ENCODE assay signal across 8 cellular contexts in the genomic region with DNA sequence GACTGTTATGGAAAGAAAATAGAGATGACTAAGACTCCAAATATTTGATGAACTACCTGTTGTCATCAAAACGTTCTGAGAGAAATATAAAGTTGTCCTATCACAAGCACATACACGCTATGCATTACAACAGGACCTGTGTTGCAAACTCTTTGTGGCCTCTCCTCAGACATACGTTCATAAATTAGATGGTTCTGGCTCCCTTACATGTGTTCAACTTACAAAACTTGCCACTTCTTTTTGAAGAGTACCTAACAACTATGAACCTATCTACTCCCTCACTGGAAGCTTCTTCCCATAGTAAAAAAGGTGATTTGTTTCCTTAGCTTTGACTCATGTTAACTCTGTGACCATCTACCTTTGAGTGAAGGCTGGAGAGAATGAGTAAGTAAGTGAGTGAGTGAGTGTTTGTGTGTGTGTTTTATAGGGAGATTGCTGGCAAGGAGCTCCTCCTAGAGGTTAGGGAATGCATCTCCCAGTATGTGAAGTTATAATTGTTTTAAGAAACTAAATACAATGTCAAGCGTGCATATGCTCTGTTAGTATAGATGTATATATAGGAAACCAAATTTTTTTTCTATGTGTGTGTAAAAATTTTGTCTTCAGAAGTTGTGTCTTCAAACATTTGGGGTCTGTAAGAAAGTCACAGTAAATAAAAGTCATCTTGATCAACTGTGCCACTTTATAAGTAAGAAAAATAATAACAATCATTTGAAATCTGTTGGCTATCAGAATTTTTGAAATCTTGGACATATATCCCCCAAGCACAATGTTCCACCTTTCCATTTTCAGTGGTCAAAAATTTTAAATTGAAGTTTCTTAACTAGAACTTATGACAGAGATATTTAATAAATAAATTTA.
DNase-seq lines count a peak whose midpoint lies in the region; ATAC-seq and TF ChIP-seq lines count a peak whose summit lies in the region.

No MANE protein-coding gene starts in this region.

- H3K18ac ChIP-seq in mesenchymal stem cell (ENCODE audit: low read depth in 1 of 2, low read length in 2 of 2) = no peak overlapping the region

- no peak overlapping the region for H2AK5ac ChIP-seq in mesenchymal stem cell (ENCODE audit: low read length, severe bottlenecking)

- no peak overlapping the region for H3K4me2 ChIP-seq in OCI-LY1 (ENCODE audit: low read length)
- no peak overlapping the region for H3K4me2 ChIP-seq in mesenchymal stem cell (ENCODE audit: low read length, poor library complexity, severe bottlenecking)

- no peaks in the 10 kb centered on the region for H3K9me2 ChIP-seq in OCI-LY1 (ENCODE audit: low read depth, low read length)

- WGBS in mesenchymal stem cell = 70% methylated on average over 3 of the region's 4 CpGs

- H3K4ac ChIP-seq in mesenchymal stem cell (ENCODE audit: low read depth in 1 of 2, low read length in 2 of 2) = no peak overlapping the region

- intact Hi-C loops in A673 (cut with micrococcal nuclease; ENCODE audit: unreplicated experiment) = loop anchor here (2.0 to 10.0 kb wide), 5 partner anchors 479 to 1547 kb away; a partner anchor contains a TSS

- CTCF ChIA-PET in A673 (lab: Charles Lee) = interaction anchor here (0.6 to 0.7 kb wide), 2 partner anchors 635 to 1552 kb away, joined by 3 read pairs; no protein-coding TSS in a partner anchor

- no peak overlapping the region for H4K8ac ChIP-seq in mesenchymal stem cell (ENCODE audit: low read length)

- H3K23ac ChIP-seq in mesenchymal stem cell (ENCODE audit: low read length in 2 of 2) = no peak overlapping the region

- DNase-seq in A673 (ENCODE audit: low spot score) (peak; percentile 84), GM12864 (ENCODE audit: low read depth) (no peak), dermis microvascular lymphatic vessel endothelial cell (ENCODE audit: low read depth in 2 of 2) (peak; percentile 57 to 87), mesenchymal stem cell (peak; percentile 79), COLO668 (lab: John Stamatoyannopoulos, UW; ENCODE audit: unreplicated experiment) (no peak)

- no peak overlapping the region for H2BK15ac ChIP-seq in mesenchymal stem cell (ENCODE audit: low read depth, poor library complexity, severe bottlenecking)

- POLR2A ChIA-PET in A673 (lab: Charles Lee; ENCODE audit: low non-redundant PET) = no interaction called here

- peak overlapping the region in 1 of 2 experiments; percentile 42 for H2BK12ac ChIP-seq in mesenchymal stem cell (ENCODE audit: low read length in 2 of 2)

- no peaks in the 10 kb centered on the region for H4K20me1 ChIP-seq in OCI-LY1 (ENCODE audit: insufficient read depth, low read length)

- H3K4me1 ChIP-seq in A673 (ENCODE audit: insufficient read depth, low read length, poor library complexity, severe bottlenecking) = peaks cover 10% of the 10 kb centered on the region
- H3K4me1 ChIP-seq in OCI-LY1 (ENCODE audit: insufficient read depth, low read length, severe bottlenecking) = peaks cover 3% of the 10 kb centered on the region
- no peaks in the 10 kb centered on the region for H3K4me1 ChIP-seq in mesenchymal stem cell (ENCODE audit: control insufficient read depth, insufficient read depth, low read depth, low read length)

- BruUV-seq in A673 (replicated peaks; lab: Mats Ljungman, UMichigan) = no TSS peak

- ATAC-seq in HG03378 (IDR thresholded peaks at IDR 0.05; ENCODE audit: unreplicated experiment) = peak; percentile 73
- no peak for ATAC-seq in HG03097 (IDR thresholded peaks at IDR 0.05; ENCODE audit: low FRiP score, unreplicated experiment)

- no peak overlapping the region for H2BK120ac ChIP-seq in mesenchymal stem cell (ENCODE audit: low read depth, low read length)

- H3K4me3 ChIP-seq in A673 (ENCODE audit: low read depth, low read length, poor library complexity, severe bottlenecking) (no peak overlapping the region), GM12864 (ENCODE audit: low read depth, low read length) (no peak overlapping the region), OCI-LY1 (ENCODE audit: low read depth, low read length, poor library complexity, severe bottlenecking) (no peak overlapping the region), mesenchymal stem cell (ENCODE audit: insufficient read depth in 1 of 2, low read depth in 1 of 2, low read length in 2 of 2) (no peak overlapping the region)

- H2AFZ ChIP-seq in OCI-LY1 (ENCODE audit: low read length) = no peak overlapping the region
- H2AFZ ChIP-seq in mesenchymal stem cell (ENCODE audit: low read depth, low read length) = no peak overlapping the region

- H4K91ac ChIP-seq in mesenchymal stem cell (ENCODE audit: low read length) = no peak overlapping the region

- H3K9ac ChIP-seq in OCI-LY1 (ENCODE audit: low read length) = no peak overlapping the region
- peak overlapping the region; percentile 47 for H3K9ac ChIP-seq in mesenchymal stem cell (ENCODE audit: low read length)

- H2BK5ac ChIP-seq in mesenchymal stem cell (ENCODE audit: low read depth, low read length, poor library complexity, severe bottlenecking) = no peak overlapping the region

- H3K27ac ChIP-seq in A673 (ENCODE audit: low read depth, low read length, poor library complexity, severe bottlenecking) (peak overlapping the region; percentile 24), OCI-LY1 (ENCODE audit: low read depth, low read length, poor library complexity, severe bottlenecking) (no peak overlapping the region), mesenchymal stem cell (ENCODE audit: low read length, poor library complexity, severe bottlenecking) (no peak overlapping the region)

- H3K9me3 ChIP-seq in A673 (ENCODE audit: low read depth, low read length, poor library complexity, severe bottlenecking) = no peaks in the 10 kb centered on the region
- H3K9me3 ChIP-seq in OCI-LY1 (ENCODE audit: low read length) = no peaks in the 10 kb centered on the region
- no peaks in the 10 kb centered on the region for H3K9me3 ChIP-seq in mesenchymal stem cell (ENCODE audit: control insufficient read depth, low read length)

- H3K36me3 ChIP-seq in A673 (ENCODE audit: insufficient read depth, low read length, poor library complexity, severe bottlenecking) (no peaks in the 10 kb centered on the region), OCI-LY1 (ENCODE audit: insufficient read depth, low read length) (no peaks in the 10 kb centered on the region), mesenchymal stem cell (ENCODE audit: control insufficient read depth in 1 of 2, insufficient read depth in 2 of 2, low read depth in 1 of 2, low read length in 2 of 2) (no peaks in the 10 kb centered on the region)

- H3K27me3 ChIP-seq in A673 (replicated peaks; ENCODE audit: insufficient read depth, low read depth, low read length, poor library complexity) (no peaks in the 10 kb centered on the region), OCI-LY1 (ENCODE audit: insufficient read depth, low read length) (no peaks in the 10 kb centered on the region), mesenchymal stem cell (ENCODE audit: control insufficient read depth in 1 of 2, insufficient read depth in 1 of 2, low read length in 2 of 2) (no peaks in the 10 kb centered on the region)

- H3F3A ChIP-seq in OCI-LY1 (ENCODE audit: insufficient read depth, low read length) = no peaks in the 10 kb centered on the region

- peak; percentile 84 for TF ChIP-seq CTCF in A673 (conservative IDR thresholded peaks at IDR 0.05; ENCODE audit: low read depth, low read length)
- peak; percentile 51 for TF ChIP-seq CTCF in GM12864 (IDR thresholded peaks at IDR 0.05; ENCODE audit: low read depth, low read length, missing control alignments)
- peak; percentile 86 for TF ChIP-seq CTCF in OCI-LY1 (IDR thresholded peaks at IDR 0.05; ENCODE audit: low read length)

- no peak overlapping the region for H3K14ac ChIP-seq in mesenchymal stem cell (ENCODE audit: low read length in 2 of 2)

- H3K79me2 ChIP-seq in OCI-LY1 (ENCODE audit: insufficient read depth, low read length) = no peaks in the 10 kb centered on the region

- no peaks in the 10 kb centered on the region for H3K79me1 ChIP-seq in mesenchymal stem cell (replicated peaks; ENCODE audit: low read length, poor library complexity, severe bottlenecking)

Comparison
In these comparisons a context has a peak if more than half of its experiments do, and no peak if none do; other contexts are left out.
1. DNase-seq: peak in A673 (single experiment), dermis microvascular lymphatic vessel endothelial cell (2 of 2) and mesenchymal stem cell (single experiment); none in GM12864 (single experiment) and COLO668 (single experiment).
2. Peak in every context shown above with its lines, with median percentiles within 50 percentile points of each other: CTCF ChIP-seq.